ENCODE assay signal across 10 cellular contexts in genomic region chr16:8587065-8587464, GRCh38. TPM values are rescaled to one million over a fixed set of nuclear protein-coding genes. Genes with fewer than 3 reads are reported as not detected.
"Had no signal": no experiment of that assay in that cellular context is flagged by ENCODE, and none has a peak within 500 bp of the region (broad histone marks: within the 10 kb centered on the region; RNA-seq: fewer than 3 reads in every experiment).

No MANE protein-coding gene starts in this region.

- H3K27ac Mint-ChIP-seq: GM23338, H9, HFFc6 had no signal

- H3K36me3 ChIP-seq: HAP-1 had no signal

- H3K4me1 ChIP-seq: HAP-1 had no signal

- H3K9me3 Mint-ChIP-seq: H9, HFFc6 had no signal

- H3K27ac ChIP-seq: GM23248 had no signal

- H3K4me3 Mint-ChIP-seq: GM23338, H9, HFFc6 had no signal

- DNase-seq: GM23248, GOT3, H7, H9, HCEC 1CT, HFFc6 had no signal

- ATAC-seq: GM23338, HCT116 had no signal

- H3K4me3 ChIP-seq: GM23248, GM23338, HAP-1 had no signal

- H3K9me3 ChIP-seq: HAP-1 had no signal

RNA-seq across cellular contexts. Expression of gene TMEM114, which starts 3.2 kb away (rescaled TPM):
- total RNA-seq: GM23248, H4, H7, HFFc6 had no signal
- polyA plus RNA-seq: GM23248 had no signal
